In the genomic region with DNA sequence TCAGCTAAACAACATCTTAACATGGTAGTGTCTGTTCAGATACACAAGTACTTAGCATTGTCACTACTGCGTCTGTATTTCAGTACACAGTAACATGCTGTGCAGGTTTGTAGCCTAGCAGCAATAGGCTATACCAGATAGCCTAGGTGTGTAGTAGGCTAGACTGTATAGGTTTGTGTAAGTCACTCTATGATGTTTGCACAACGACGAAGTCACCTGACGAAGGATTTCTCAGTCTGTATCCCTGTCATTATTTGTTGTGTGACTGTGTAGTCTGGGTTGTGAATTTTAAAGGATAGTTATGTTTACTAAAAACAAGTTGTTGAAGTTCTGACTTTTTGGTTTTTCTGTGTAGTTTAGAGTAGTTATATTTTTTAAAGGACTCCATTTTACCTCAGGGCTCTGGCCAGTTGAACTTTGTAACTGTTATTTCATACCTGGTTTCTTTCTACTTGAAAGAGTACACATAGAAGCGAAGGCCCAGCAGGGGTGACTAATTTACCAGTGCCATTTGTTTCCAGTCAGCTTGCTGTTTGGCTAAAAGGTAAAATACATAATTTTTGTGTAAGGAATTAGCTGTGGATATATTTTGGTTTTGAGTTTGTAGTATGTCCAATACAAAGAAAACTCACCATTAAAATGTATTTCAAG, we compare ENCODE assay signal across 27 cellular contexts.
DNase-seq lines count a peak whose midpoint lies in the region; ATAC-seq and TF ChIP-seq lines count a peak whose summit lies in the region.
"Had no signal": no experiment of that assay in that cellular context is flagged by ENCODE, and none has a peak within 500 bp of the region (broad histone marks: within the 10 kb centered on the region; RNA-seq: fewer than 3 reads in every experiment).

No MANE protein-coding gene starts in this region.

- no peaks in the 10 kb centered on the region for H3K27me3 ChIP-seq in PC-3 (ENCODE audit: low read length)
- H3K27me3 ChIP-seq in right lobe of liver: no peaks in the 10 kb centered on the region
- H3K27me3 ChIP-seq: BE2C, heart right ventricle, neutrophil, tibial nerve had no signal

- intact Hi-C loops in PC-3 (cut with micrococcal nuclease): no loop called here
- intact Hi-C loops in right lobe of liver (cut with DNase I): no loop called here

- H3K9me3 ChIP-seq in PC-3 (ENCODE audit: low read length) (no peaks in the 10 kb centered on the region), right lobe of liver (no peaks in the 10 kb centered on the region)
- H3K9me3 ChIP-seq: BE2C, heart right ventricle, neutrophil, tibial nerve had no signal

- H3K36me3 ChIP-seq in PC-3 (ENCODE audit: low read depth, low read length) (peaks cover 26% of the 10 kb centered on the region), right lobe of liver (peaks cover 0 to 4% (median 2%) of the 10 kb centered on the region in 4 donors)

- H3K9me3 Mint-ChIP-seq in activated T-cell treated with anti-CD3 and anti-CD28 coated beads, Interleukin-2, amount 50 U/mL, for 72 hours: no peaks in the 10 kb centered on the region
- no peaks in the 10 kb centered on the region for H3K9me3 Mint-ChIP-seq in activated T-cell treated with anti-CD3 and anti-CD28 coated beads, Interleukin-2, amount 50 U/mL, for 4 hours
- no peaks in the 10 kb centered on the region for H3K9me3 Mint-ChIP-seq in type B pancreatic cell
- H3K9me3 Mint-ChIP-seq: H9; stimulated activated naive CD8-positive, alpha-beta T cell treated with anti-CD3 and anti-CD28 coated beads, Interleukin-15, amount 100 ng/mL, for 72 hours; WTC11 had no signal

- H3K27me3 Mint-ChIP-seq in activated T-cell treated with anti-CD3 and anti-CD28 coated beads, Interleukin-2, amount 50 U/mL, for 72 hours (ENCODE audit: low read depth): no peaks in the 10 kb centered on the region
- H3K27me3 Mint-ChIP-seq in activated T-cell treated with anti-CD3 and anti-CD28 coated beads, Interleukin-2, amount 50 U/mL, for 4 hours (ENCODE audit: low read depth): no peaks in the 10 kb centered on the region
- no peaks in the 10 kb centered on the region for H3K27me3 Mint-ChIP-seq in type B pancreatic cell
- H3K27me3 Mint-ChIP-seq: stimulated activated naive CD8-positive, alpha-beta T cell treated with anti-CD3 and anti-CD28 coated beads, Interleukin-15, amount 100 ng/mL, for 72 hours had no signal

- ATAC-seq in activated T-cell treated with anti-CD3 and anti-CD28 coated beads, Interleukin-2, amount 50 U/mL, for 72 hours (replicated peaks in 1 of 2): no peak
- no peak for ATAC-seq in activated T-cell treated with anti-CD3 and anti-CD28 coated beads, Interleukin-2, amount 50 U/mL, for 4 hours
- ATAC-seq in PC-3: peak; percentile 73
- peak; percentile 73 to 84 (median 78) for ATAC-seq in right lobe of liver
- ATAC-seq: heart right ventricle; Right ventricle myocardium inferior; stimulated activated naive CD8-positive, alpha-beta T cell treated with anti-CD3 and anti-CD28 coated beads, Interleukin-15, amount 100 ng/mL, for 72 hours had no signal

- H3K27ac ChIP-seq in PC-3 (ENCODE audit: low read length): no peak overlapping the region
- H3K27ac ChIP-seq in right lobe of liver: peak overlapping the region in 1 of 3 donors; percentile 8
- H3K27ac ChIP-seq: tibial nerve had no signal

- TF ChIP-seq CTCF in PC-3 (conservative IDR thresholded peaks at IDR 0.05; ENCODE audit: low read depth, low read length) (no peak), right lobe of liver (IDR thresholded peaks at IDR 0.05) (no peak), type B pancreatic cell (conservative IDR thresholded peaks at IDR 0.05) (no peak)

- BruUV-seq in PC-3 (replicated peaks; lab: Mats Ljungman, UMichigan): no TSS peak

- CTCF ChIA-PET in PC-3 (lab: Charles Lee): no interaction called here

- no peak for DNase-seq in activated T-cell treated with anti-CD3 and anti-CD28 coated beads, Interleukin-2, amount 50 U/mL, for 72 hours
- no peak for DNase-seq in activated T-cell treated with anti-CD3 and anti-CD28 coated beads, Interleukin-2, amount 50 U/mL, for 4 hours
- peak; percentile 69 for DNase-seq in PC-3
- no peak for DNase-seq in right lobe of liver
- DNase-seq in type B pancreatic cell (ENCODE audit: extremely low spot score, unreplicated experiment): no peak
- DNase-seq in HCEC 1CT: no peak
- DNase-seq in amniotic stem cell (lab: John Stamatoyannopoulos, UW): no peak
- DNase-seq in NK-92 (lab: John Stamatoyannopoulos, UW; ENCODE audit: unreplicated experiment): no peak
- DNase-seq: activated CD4-positive, alpha-beta T cell treated with anti-CD3 and anti-CD28 coated beads, Interleukin-2, amount 50 U/mL, for 48 hours; activated naive CD4-positive, alpha-beta T cell treated with Interleukin-2 at 50 U/mL for 16 hours; aorta; BE2C; Calu3; caudate nucleus; H9; heart right ventricle; KBM-7; NCI-H187; NCI-H226; NCI-H774; stimulated activated CD4-positive, alpha-beta T cell treated with anti-CD3 and anti-CD28 coated beads, Interleukin-4, amount 100 ng/mL, for 4 hours; stimulated activated naive CD8-positive, alpha-beta T cell treated with anti-CD3 and anti-CD28 coated beads, Interleukin-15, amount 100 ng/mL, for 72 hours; T1000 had no signal

- H3K4me1 ChIP-seq in PC-3 (ENCODE audit: insufficient read depth, low read length): peaks cover 14% of the 10 kb centered on the region
- H3K4me1 ChIP-seq in right lobe of liver: peaks cover 0 to 7% (median 3%) of the 10 kb centered on the region in 4 donors

- no peak for TF ChIP-seq POLR2A in right lobe of liver (IDR thresholded peaks at IDR 0.05)

- H3K4me3 ChIP-seq in PC-3 (ENCODE audit: low read length): no peak overlapping the region
- no peak overlapping the region for H3K4me3 ChIP-seq in right lobe of liver
- H3K4me3 ChIP-seq: heart right ventricle, tibial nerve had no signal

- POLR2A ChIA-PET in PC-3 (lab: Charles Lee; ENCODE audit: unreplicated experiment): no interaction called here

- peaks cover 3 to 40% of the 10 kb centered on the region in 2 donors for H3K36me3 Mint-ChIP-seq in activated T-cell treated with anti-CD3 and anti-CD28 coated beads, Interleukin-2, amount 50 U/mL, for 72 hours (ENCODE audit: insufficient read depth in 2 of 2)
- H3K36me3 Mint-ChIP-seq in activated T-cell treated with anti-CD3 and anti-CD28 coated beads, Interleukin-2, amount 50 U/mL, for 4 hours (ENCODE audit: insufficient read depth): peaks cover 37% of the 10 kb centered on the region
- H3K36me3 Mint-ChIP-seq in type B pancreatic cell: peaks cover 10% of the 10 kb centered on the region

- H3K4me2 ChIP-seq in PC-3 (ENCODE audit: low read length): no peak overlapping the region

- peaks cover 21% of the 10 kb centered on the region; the same call in 1 of the 2 replicates for H4K20me1 ChIP-seq in PC-3 (ENCODE audit: low read length)

- no peak overlapping the region for H2AFZ ChIP-seq in PC-3 (ENCODE audit: low read length)

- peaks cover 97% of the 10 kb centered on the region for H3K79me2 ChIP-seq in PC-3 (ENCODE audit: low read length)

- peaks cover 59% of the 10 kb centered on the region for H3K4me1 Mint-ChIP-seq in activated T-cell treated with anti-CD3 and anti-CD28 coated beads, Interleukin-2, amount 50 U/mL, for 72 hours (ENCODE audit: low read depth)
- peaks cover 80% of the 10 kb centered on the region for H3K4me1 Mint-ChIP-seq in activated T-cell treated with anti-CD3 and anti-CD28 coated beads, Interleukin-2, amount 50 U/mL, for 4 hours (ENCODE audit: low read depth)
- H3K4me1 Mint-ChIP-seq in type B pancreatic cell (ENCODE audit: unreplicated experiment): peaks cover 23% of the 10 kb centered on the region

- H3K9me2 ChIP-seq in PC-3 (replicated peaks; ENCODE audit: low read length): no peaks in the 10 kb centered on the region

- H3K27ac Mint-ChIP-seq in activated T-cell treated with anti-CD3 and anti-CD28 coated beads, Interleukin-2, amount 50 U/mL, for 72 hours: peak overlapping the region; percentile 79
- H3K27ac Mint-ChIP-seq in type B pancreatic cell: peak overlapping the region; percentile 84

- H3K4me3 Mint-ChIP-seq in activated T-cell treated with anti-CD3 and anti-CD28 coated beads, Interleukin-2, amount 50 U/mL, for 72 hours: no peak overlapping the region
- H3K4me3 Mint-ChIP-seq in activated T-cell treated with anti-CD3 and anti-CD28 coated beads, Interleukin-2, amount 50 U/mL, for 4 hours: no peak overlapping the region
- no peak overlapping the region for H3K4me3 Mint-ChIP-seq in type B pancreatic cell
- H3K4me3 Mint-ChIP-seq: H9; stimulated activated naive CD8-positive, alpha-beta T cell treated with anti-CD3 and anti-CD28 coated beads, Interleukin-15, amount 100 ng/mL, for 72 hours; WTC11 had no signal

- no peak overlapping the region for H3K9ac ChIP-seq in PC-3 (ENCODE audit: low read length)

- H3F3A ChIP-seq in PC-3 (ENCODE audit: low read length, unreplicated experiment): no peaks in the 10 kb centered on the region

- 62% methylated on average over 4 of the region's 5 CpGs for WGBS in right lobe of liver (ENCODE audit: insufficient coverage, low coverage, low lambda C conversion rate, missing lambda C conversion rate)

Comparison
In these comparisons a context has a peak if more than half of its experiments do, and no peak if none do; other contexts are left out.
1. ATAC-seq: peak in PC-3 (single experiment) and right lobe of liver (4 of 4); none in activated T-cell treated with anti-CD3 and anti-CD28 coated beads, Interleukin-2, amount 50 U/mL, for 72 hours (0 of 2) and activated T-cell treated with anti-CD3 and anti-CD28 coated beads, Interleukin-2, amount 50 U/mL, for 4 hours (0 of 2).